ENCODE assay signal across 1 cellular context in the genomic region with DNA sequence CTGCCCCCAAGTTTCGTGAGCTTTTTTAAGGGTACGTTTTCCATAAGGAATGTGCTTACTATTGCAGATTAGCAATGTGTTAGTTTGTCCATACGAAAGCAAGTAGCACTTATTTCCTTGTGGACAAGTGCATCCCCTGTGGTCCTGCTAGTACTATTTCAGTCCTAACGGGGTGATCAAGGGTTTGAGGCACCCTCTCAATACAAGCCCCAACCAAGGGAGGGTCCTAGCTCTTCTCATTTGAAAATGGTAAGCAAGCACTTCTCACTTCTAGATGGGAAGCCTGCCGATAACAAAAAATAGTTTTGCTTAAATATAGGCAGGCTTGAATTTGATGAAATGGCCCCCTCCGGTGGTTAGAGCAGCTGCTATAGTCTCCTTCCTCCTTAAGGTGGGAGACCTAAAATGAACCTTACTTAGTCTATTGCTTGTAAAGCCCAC.
TF ChIP-seq lines count a peak whose summit lies in the region.

No MANE protein-coding gene starts in this region.

TF ChIP-seq in GM23338, 12 proteins besides CTCF, POLR2A, EP300 and RAD21 (continued from another document):
- TF ChIP-seq, protein P1, sequence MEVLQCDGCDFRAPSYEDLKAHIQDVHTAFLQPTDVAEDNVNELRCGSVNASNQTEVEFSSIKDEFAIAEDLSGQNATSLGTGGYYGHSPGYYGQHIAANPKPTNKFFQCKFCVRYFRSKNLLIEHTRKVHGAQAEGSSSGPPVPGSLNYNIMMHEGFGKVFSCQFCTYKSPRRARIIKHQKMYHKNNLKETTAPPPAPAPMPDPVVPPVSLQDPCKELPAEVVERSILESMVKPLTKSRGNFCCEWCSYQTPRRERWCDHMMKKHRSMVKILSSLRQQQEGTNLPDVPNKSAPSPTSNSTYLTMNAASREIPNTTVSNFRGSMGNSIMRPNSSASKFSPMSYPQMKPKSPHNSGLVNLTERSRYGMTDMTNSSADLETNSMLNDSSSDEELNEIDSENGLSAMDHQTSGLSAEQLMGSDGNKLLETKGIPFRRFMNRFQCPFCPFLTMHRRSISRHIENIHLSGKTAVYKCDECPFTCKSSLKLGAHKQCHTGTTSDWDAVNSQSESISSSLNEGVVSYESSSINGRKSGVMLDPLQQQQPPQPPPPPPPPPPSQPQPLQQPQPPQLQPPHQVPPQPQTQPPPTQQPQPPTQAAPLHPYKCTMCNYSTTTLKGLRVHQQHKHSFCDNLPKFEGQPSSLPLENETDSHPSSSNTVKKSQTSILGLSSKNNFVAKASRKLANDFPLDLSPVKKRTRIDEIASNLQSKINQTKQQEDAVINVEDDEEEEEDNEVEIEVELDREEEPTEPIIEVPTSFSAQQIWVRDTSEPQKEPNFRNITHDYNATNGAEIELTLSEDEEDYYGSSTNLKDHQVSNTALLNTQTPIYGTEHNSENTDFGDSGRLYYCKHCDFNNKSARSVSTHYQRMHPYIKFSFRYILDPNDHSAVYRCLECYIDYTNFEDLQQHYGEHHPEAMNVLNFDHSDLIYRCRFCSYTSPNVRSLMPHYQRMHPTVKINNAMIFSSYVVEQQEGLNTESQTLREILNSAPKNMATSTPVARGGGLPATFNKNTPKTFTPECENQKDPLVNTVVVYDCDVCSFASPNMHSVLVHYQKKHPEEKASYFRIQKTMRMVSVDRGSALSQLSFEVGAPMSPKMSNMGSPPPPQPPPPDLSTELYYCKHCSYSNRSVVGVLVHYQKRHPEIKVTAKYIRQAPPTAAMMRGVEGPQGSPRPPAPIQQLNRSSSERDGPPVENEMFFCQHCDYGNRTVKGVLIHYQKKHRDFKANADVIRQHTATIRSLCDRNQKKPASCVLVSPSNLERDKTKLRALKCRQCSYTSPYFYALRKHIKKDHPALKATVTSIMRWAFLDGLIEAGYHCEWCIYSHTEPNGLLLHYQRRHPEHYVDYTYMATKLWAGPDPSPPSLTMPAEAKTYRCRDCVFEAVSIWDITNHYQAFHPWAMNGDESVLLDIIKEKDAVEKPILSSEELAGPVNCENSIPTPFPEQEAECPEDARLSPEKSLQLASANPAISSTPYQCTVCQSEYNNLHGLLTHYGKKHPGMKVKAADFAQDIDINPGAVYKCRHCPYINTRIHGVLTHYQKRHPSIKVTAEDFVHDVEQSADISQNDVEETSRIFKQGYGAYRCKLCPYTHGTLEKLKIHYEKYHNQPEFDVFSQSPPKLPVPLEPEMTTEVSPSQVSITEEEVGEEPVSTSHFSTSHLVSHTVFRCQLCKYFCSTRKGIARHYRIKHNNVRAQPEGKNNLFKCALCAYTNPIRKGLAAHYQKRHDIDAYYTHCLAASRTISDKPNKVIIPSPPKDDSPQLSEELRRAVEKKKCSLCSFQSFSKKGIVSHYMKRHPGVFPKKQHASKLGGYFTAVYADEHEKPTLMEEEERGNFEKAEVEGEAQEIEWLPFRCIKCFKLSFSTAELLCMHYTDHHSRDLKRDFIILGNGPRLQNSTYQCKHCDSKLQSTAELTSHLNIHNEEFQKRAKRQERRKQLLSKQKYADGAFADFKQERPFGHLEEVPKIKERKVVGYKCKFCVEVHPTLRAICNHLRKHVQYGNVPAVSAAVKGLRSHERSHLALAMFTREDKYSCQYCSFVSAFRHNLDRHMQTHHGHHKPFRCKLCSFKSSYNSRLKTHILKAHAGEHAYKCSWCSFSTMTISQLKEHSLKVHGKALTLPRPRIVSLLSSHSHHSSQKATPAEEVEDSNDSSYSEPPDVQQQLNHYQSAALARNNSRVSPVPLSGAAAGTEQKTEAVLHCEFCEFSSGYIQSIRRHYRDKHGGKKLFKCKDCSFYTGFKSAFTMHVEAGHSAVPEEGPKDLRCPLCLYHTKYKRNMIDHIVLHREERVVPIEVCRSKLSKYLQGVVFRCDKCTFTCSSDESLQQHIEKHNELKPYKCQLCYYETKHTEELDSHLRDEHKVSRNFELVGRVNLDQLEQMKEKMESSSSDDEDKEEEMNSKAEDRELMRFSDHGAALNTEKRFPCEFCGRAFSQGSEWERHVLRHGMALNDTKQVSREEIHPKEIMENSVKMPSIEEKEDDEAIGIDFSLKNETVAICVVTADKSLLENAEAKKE (CRISPR knock-in tag; IDR thresholded peaks at IDR 0.05): no peak
- TF ChIP-seq EZH2 (IDR thresholded peaks at IDR 0.05; ENCODE audit: low read depth, unreplicated experiment) (no peak), ZNF331 (CRISPR knock-in tag; IDR thresholded peaks at IDR 0.05; ENCODE audit: low read depth) (no peak), CREB1 (CRISPR knock-in tag; IDR thresholded peaks at IDR 0.05; ENCODE audit: low read depth) (no peak), POLR2AphosphoS5 (IDR thresholded peaks at IDR 0.05; ENCODE audit: low read depth) (no peak)
TF ChIP-seq in GM23338: peak in this region for 0.
